ENCODE assay signal across 19 cellular contexts in genomic region chr19:56273563-56274117, GRCh38. TPM values are rescaled to one million over a fixed set of nuclear protein-coding genes. Genes with fewer than 3 reads are reported as not detected.
DNase-seq lines count a peak whose midpoint lies in the region; ATAC-seq and TF ChIP-seq lines count a peak whose summit lies in the region.
"Had no signal": no experiment of that assay in that cellular context is flagged by ENCODE, and none has a peak within 500 bp of the region (broad histone marks: within the 10 kb centered on the region; RNA-seq: fewer than 3 reads in every experiment).

No MANE protein-coding gene starts in this region.

- H3K23ac ChIP-seq in mesenchymal stem cell (ENCODE audit: low read length in 2 of 2), result no peak overlapping the region

- H3K27me3 ChIP-seq in mesenchymal stem cell (ENCODE audit: control insufficient read depth in 1 of 2, insufficient read depth in 1 of 2, low read length in 2 of 2) (no peaks in the 10 kb centered on the region), lower lobe of right lung (ENCODE audit: low read depth) (no peaks in the 10 kb centered on the region)
- H3K27me3 ChIP-seq: upper lobe of left lung had no signal

- no peak overlapping the region for H3K14ac ChIP-seq in mesenchymal stem cell (ENCODE audit: low read length in 2 of 2)

- H4K8ac ChIP-seq in mesenchymal stem cell (ENCODE audit: low read length), result no peak overlapping the region

- H3K9me3 ChIP-seq in mesenchymal stem cell (ENCODE audit: control insufficient read depth, low read length), result peaks cover 7% of the 10 kb centered on the region
- H3K9me3 ChIP-seq in lower lobe of right lung, result no peaks in the 10 kb centered on the region
- H3K9me3 ChIP-seq: upper lobe of left lung had no signal

- no peak overlapping the region for H2AFZ ChIP-seq in mesenchymal stem cell (ENCODE audit: low read depth, low read length)

- H4K91ac ChIP-seq in mesenchymal stem cell (ENCODE audit: low read length), result no peak overlapping the region

- H3K27ac Mint-ChIP-seq in endothelial cell (ENCODE audit: unreplicated experiment), result peak overlapping the region; percentile 82
- H3K27ac Mint-ChIP-seq: activated CD4-positive, alpha-beta memory T cell treated with anti-CD3 and anti-CD28 coated beads, Interleukin-2, amount 10 ng/mL, durations not matched to agents 7 days and 5 days; memory B cell had no signal

- no peak overlapping the region for H3K9ac ChIP-seq in mesenchymal stem cell (ENCODE audit: low read length)

- no peak overlapping the region for H2BK15ac ChIP-seq in mesenchymal stem cell (ENCODE audit: low read depth, poor library complexity, severe bottlenecking)

- ATAC-seq in lower lobe of right lung (no peak), GM18520 (IDR thresholded peaks at IDR 0.05; ENCODE audit: unreplicated experiment) (no peak)
- ATAC-seq: sciatic nerve had no signal

- peaks cover 0 to 2% of the 10 kb centered on the region in 2 experiments for H3K36me3 ChIP-seq in mesenchymal stem cell (ENCODE audit: control insufficient read depth in 1 of 2, insufficient read depth in 2 of 2, low read depth in 1 of 2, low read length in 2 of 2)
- H3K36me3 ChIP-seq in lower lobe of right lung, result peaks cover 3% of the 10 kb centered on the region

- H2BK120ac ChIP-seq in mesenchymal stem cell (ENCODE audit: low read depth, low read length), result no peak overlapping the region

- peaks cover 8% of the 10 kb centered on the region for H3K36me3 Mint-ChIP-seq in endothelial cell (ENCODE audit: low read depth, unreplicated experiment)

- H3K4ac ChIP-seq in mesenchymal stem cell (ENCODE audit: low read depth in 1 of 2, low read length in 2 of 2), result no peak overlapping the region

- H2BK5ac ChIP-seq in mesenchymal stem cell (ENCODE audit: low read depth, low read length, poor library complexity, severe bottlenecking), result no peak overlapping the region

- H3K4me3 ChIP-seq in mesenchymal stem cell (ENCODE audit: insufficient read depth in 1 of 2, low read depth in 1 of 2, low read length in 2 of 2), result no peak overlapping the region
- H3K4me3 ChIP-seq in lower lobe of right lung, result no peak overlapping the region
- H3K4me3 ChIP-seq: upper lobe of left lung had no signal

- H3K4me1 Mint-ChIP-seq in endothelial cell (ENCODE audit: unreplicated experiment), result peaks cover 11% of the 10 kb centered on the region
- H3K4me1 Mint-ChIP-seq: activated CD4-positive, alpha-beta memory T cell treated with anti-CD3 and anti-CD28 coated beads, Interleukin-2, amount 10 ng/mL, durations not matched to agents 7 days and 5 days; memory B cell had no signal

- TF ChIP-seq CTCF in endothelial cell (IDR thresholded peaks at IDR 0.05; ENCODE audit: unreplicated experiment), result no peak
- no peak for TF ChIP-seq CTCF in lower lobe of right lung (IDR thresholded peaks at IDR 0.05)

- no peak overlapping the region for H2AK5ac ChIP-seq in mesenchymal stem cell (ENCODE audit: low read length, severe bottlenecking)

- H2BK12ac ChIP-seq in mesenchymal stem cell (ENCODE audit: low read length in 2 of 2), result no peak overlapping the region

- 24% methylated on average over 6 of the region's 6 CpGs for WGBS in mesenchymal stem cell

- intact Hi-C loops in lower lobe of right lung (cut with DNase I), result no loop called here

- DNase-seq in GM04503 (ENCODE audit: low read depth) (peak; percentile 3), RKO (ENCODE audit: low spot score) (peak; percentile 21), endothelial cell (ENCODE audit: low spot score) (no peak), mesenchymal stem cell (peak; percentile 24), NCI-H1417 (lab: John Stamatoyannopoulos, UW) (no peak), lower lobe of right lung (no peak), NCI-H2081 treated with DMSO at 0.1 percent for 48 hours (lab: John Stamatoyannopoulos, UW) (no peak)
- DNase-seq: activated CD4-positive, alpha-beta memory T cell treated with anti-CD3 and anti-CD28 coated beads, Interleukin-2, amount 10 ng/mL, durations not matched to agents 7 days and 5 days; AML-193; amniotic stem cell; cortex of kidney; MV-4-11; NCI-H2107; SIG-M5; stimulated activated CD4-positive, alpha-beta T cell treated with anti-CD3 and anti-CD28 coated beads, Interleukin-4, amount 100 ng/mL, for 24 hours; upper lobe of left lung had no signal

- H3K27me3 Mint-ChIP-seq in endothelial cell (ENCODE audit: unreplicated experiment), result no peaks in the 10 kb centered on the region
- H3K27me3 Mint-ChIP-seq: activated CD4-positive, alpha-beta memory T cell treated with anti-CD3 and anti-CD28 coated beads, Interleukin-2, amount 10 ng/mL, durations not matched to agents 7 days and 5 days; memory B cell had no signal

- H3K4me3 Mint-ChIP-seq in endothelial cell (ENCODE audit: unreplicated experiment), result no peak overlapping the region
- H3K4me3 Mint-ChIP-seq: activated CD4-positive, alpha-beta memory T cell treated with anti-CD3 and anti-CD28 coated beads, Interleukin-2, amount 10 ng/mL, durations not matched to agents 7 days and 5 days; memory B cell had no signal

- no peaks in the 10 kb centered on the region for H3K9me3 Mint-ChIP-seq in endothelial cell (ENCODE audit: unreplicated experiment)

- peaks cover 2% of the 10 kb centered on the region for H3K79me1 ChIP-seq in mesenchymal stem cell (replicated peaks; ENCODE audit: low read length, poor library complexity, severe bottlenecking)

- no peaks in the 10 kb centered on the region for H3K4me1 ChIP-seq in mesenchymal stem cell (ENCODE audit: control insufficient read depth, insufficient read depth, low read depth, low read length)
- H3K4me1 ChIP-seq in lower lobe of right lung, result peaks cover 6% of the 10 kb centered on the region

- H3K27ac ChIP-seq in mesenchymal stem cell (ENCODE audit: low read length, poor library complexity, severe bottlenecking) (no peak overlapping the region), lower lobe of right lung (no peak overlapping the region)
- H3K27ac ChIP-seq: upper lobe of left lung had no signal

- no peak overlapping the region for H3K4me2 ChIP-seq in mesenchymal stem cell (ENCODE audit: low read length, poor library complexity, severe bottlenecking)

- no peak overlapping the region for H3K18ac ChIP-seq in mesenchymal stem cell (ENCODE audit: low read depth in 1 of 2, low read length in 2 of 2)

RNA-seq across cellular contexts. Expression of gene EDDM13, which starts 1.1 kb away (rescaled TPM):
- total RNA-seq in endothelial cell (ENCODE audit: unreplicated experiment), result not detected
- polyA plus RNA-seq in mesenchymal stem cell (2013, experiment 1 of 2), result not detected
- polyA plus RNA-seq in mesenchymal stem cell (2013, experiment 2 of 2), result not detected
- 1.3 TPM for total RNA-seq in lower lobe of right lung
- total RNA-seq: sciatic nerve had no signal

RNA-seq across cellular contexts. Expression of gene ZSCAN5A, which starts 41.0 kb away (rescaled TPM):
- total RNA-seq in endothelial cell (ENCODE audit: unreplicated experiment), result 10.4 TPM
- 3.9 TPM for polyA plus RNA-seq in mesenchymal stem cell (2013, experiment 1 of 2)
- polyA plus RNA-seq in mesenchymal stem cell (2013, experiment 2 of 2), result 4.0 TPM
- 16.7 TPM for total RNA-seq in lower lobe of right lung

Comparison
In these comparisons a context has a peak if more than half of its experiments do, and no peak if none do; other contexts are left out.
1. DNase-seq: peak in GM04503 (single experiment), RKO (single experiment) and mesenchymal stem cell (single experiment); none in endothelial cell (single experiment), NCI-H1417 (0 of 3), lower lobe of right lung (single experiment) and NCI-H2081 treated with DMSO at 0.1 percent for 48 hours (single experiment).